In the genomic region with DNA sequence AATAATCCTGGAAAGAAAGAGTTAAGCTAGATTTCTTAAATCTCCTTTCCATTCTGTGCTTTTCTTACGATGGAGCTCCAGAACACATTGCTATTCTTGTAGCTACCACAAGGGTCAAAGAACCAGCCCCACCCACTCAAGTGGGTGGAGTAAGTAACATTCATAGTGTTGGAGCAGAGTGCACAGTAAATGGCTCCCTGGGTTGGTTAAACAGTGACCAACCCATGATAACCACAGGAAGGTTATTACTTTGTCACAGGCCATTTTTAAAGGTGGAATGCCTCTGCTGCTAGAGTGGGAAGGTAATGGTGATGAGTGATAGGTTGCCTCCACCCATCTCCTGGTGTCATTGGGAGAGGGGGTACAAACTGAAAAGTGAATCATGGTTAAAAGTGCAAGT, we compare ENCODE assay signal across 8 cellular contexts. TPM values are rescaled to one million over a fixed set of nuclear protein-coding genes. Genes with fewer than 3 reads are reported as not detected.
A peak's percentile ranks its signal among the peaks of the same experiment; 100 is the strongest.
DNase-seq lines count a peak whose midpoint lies in the region; TF ChIP-seq lines count a peak whose summit lies in the region.

No MANE protein-coding gene starts in this region.

- peaks cover 93% of the 10 kb centered on the region for H3K36me3 ChIP-seq in neutrophil

- no peaks in the 10 kb centered on the region for H3K27me3 ChIP-seq in neutrophil

- TF ChIP-seq CTCF in NB4 (IDR thresholded peaks at IDR 0.05; ENCODE audit: low read depth, low read length), result peak; percentile 32
- TF ChIP-seq CTCF in chondrocyte (IDR thresholded peaks at IDR 0.05), result peak; percentile 51
- TF ChIP-seq CTCF in neutrophil (IDR thresholded peaks at IDR 0.05), result peak; percentile 35
- no peak for TF ChIP-seq CTCF in GM10266 (IDR thresholded peaks at IDR 0.05; ENCODE audit: control insufficient read depth, insufficient read depth, low read depth, missing control alignments)

- H3K36me3 Mint-ChIP-seq in chondrocyte (ENCODE audit: low read depth), result peaks cover 41% of the 10 kb centered on the region

- no peak overlapping the region for H3K4me3 Mint-ChIP-seq in chondrocyte (ENCODE audit: unreplicated experiment)

- peaks cover 35 to 43% of the 10 kb centered on the region in 2 experiments for H3K4me1 ChIP-seq in neutrophil (ENCODE audit: control insufficient read depth in 1 of 2, insufficient read depth in 1 of 2, low read depth in 1 of 2, low read length in 1 of 2)

- H3K9me3 ChIP-seq in neutrophil, result no peaks in the 10 kb centered on the region

- TF ChIP-seq POLR2A in NB4 (IDR thresholded peaks at IDR 0.05; ENCODE audit: extremely low read depth, insufficient read length), result no peak

- no peaks in the 10 kb centered on the region for H3K9me3 Mint-ChIP-seq in chondrocyte (ENCODE audit: low read depth)

- H3K27ac ChIP-seq in neutrophil, result peak overlapping the region; percentile 77

- peak overlapping the region; percentile 79 for H3K27ac Mint-ChIP-seq in chondrocyte (ENCODE audit: unreplicated experiment)

- DNase-seq in DMS53 (lab: John Stamatoyannopoulos, UW) (peak; percentile 31), DMS53 treated with DMSO at 0.1 percent for 48 hours (lab: John Stamatoyannopoulos, UW; ENCODE audit: unreplicated experiment) (no peak), H4 (ENCODE audit: low spot score) (peak; percentile 36), NB4 (ENCODE audit: low read depth) (peak; percentile 61), chondrocyte (ENCODE audit: low spot score) (no peak), KG1 (lab: John Stamatoyannopoulos, UW) (no peak), GM10266 (ENCODE audit: extremely low spot score) (no peak)

- H3K4me3 ChIP-seq in NB4 (ENCODE audit: low read depth, low read length) (no peak overlapping the region), neutrophil (ENCODE audit: low read depth in 1 of 2, low read length in 1 of 2) (no peak overlapping the region)

- H3K27me3 Mint-ChIP-seq in chondrocyte (ENCODE audit: low read depth), result no peaks in the 10 kb centered on the region

- H3K4me1 Mint-ChIP-seq in chondrocyte (ENCODE audit: low read depth), result peaks cover 36% of the 10 kb centered on the region

RNA-seq across cellular contexts. Expression of a gene that starts 13.9 kb away (rescaled TPM):
- total RNA-seq in H4 (2014; rRNA removed; shearing (Covaris generic)), result 264 and 290 TPM in 2 replicates
- total RNA-seq in chondrocyte, result 292 to 424 TPM (median 417 TPM) in 3 replicates

RNA-seq across cellular contexts. Expression of a gene that starts 29.9 kb away (rescaled TPM):
- 0.37 TPM in 1 of 2 replicates, not detected in the other for total RNA-seq in H4 (2014; rRNA removed; shearing (Covaris generic))
- 0.10 to 0.26 TPM (median 0.22 TPM) in 3 replicates for total RNA-seq in chondrocyte

RNA-seq across cellular contexts. Expression of a gene that starts 39.1 kb away (rescaled TPM):
- total RNA-seq in H4 (2014; rRNA removed; shearing (Covaris generic)), result 120 and 187 TPM in 2 replicates
- 39.6 to 42.6 TPM (median 42.4 TPM) in 3 replicates for total RNA-seq in chondrocyte

RNA-seq across cellular contexts. Expression of a gene that starts 39.4 kb away (rescaled TPM):
- total RNA-seq in H4 (2014; rRNA removed; shearing (Covaris generic)), result 39.6 and 40.2 TPM in 2 replicates
- total RNA-seq in chondrocyte, result 28.9 to 49.9 TPM (median 31.3 TPM) in 3 replicates

Comparison
In these comparisons a context has a peak if more than half of its experiments do, and no peak if none do; other contexts are left out.
1. DNase-seq: peak in DMS53 (single experiment), H4 (single experiment) and NB4 (single experiment); none in DMS53 treated with DMSO at 0.1 percent for 48 hours (single experiment), chondrocyte (single experiment), KG1 (single experiment) and GM10266 (single experiment).